ENCODE assay signal across 1 cellular context in genomic region chr4:95627004-95627403, GRCh38.
TF ChIP-seq lines count a peak whose summit lies in the region.

No MANE protein-coding gene starts in this region.

TF ChIP-seq in GM23338, 12 proteins besides CTCF, POLR2A, EP300 and RAD21 (continued from another document):
- no peak for TF ChIP-seq ZNF462 (CRISPR knock-in tag; IDR thresholded peaks at IDR 0.05)
TF ChIP-seq in GM23338: peak in this region for 0.
